In genomic region chr18:5787936-5788335, GRCh38 we compare ENCODE assay signal across 19 cellular contexts.
"Had no signal": no experiment of that assay in that cellular context is flagged by ENCODE, and none has a peak within 500 bp of the region (broad histone marks: within the 10 kb centered on the region; RNA-seq: fewer than 3 reads in every experiment).

No MANE protein-coding gene starts in this region.

- ATAC-seq: activated CD4-positive, CD25-positive, alpha-beta regulatory T cell treated with anti-CD3 and anti-CD28 coated beads, Interleukin-2, amount 50 U/mL, for 24 hours; right cardiac atrium had no signal

- H3K27ac Mint-ChIP-seq: activated naive CD8-positive, alpha-beta T cell treated with anti-CD3 and anti-CD28 coated beads, Interleukin-2, amount 10 ng/mL, durations not matched to agents 7 days and 5 days; brain; nephron had no signal

- H3K4me2 ChIP-seq: smooth muscle cell had no signal

- H3K27me3 ChIP-seq: colonic mucosa, esophagus squamous epithelium had no signal

- H3K27me3 Mint-ChIP-seq: activated naive CD8-positive, alpha-beta T cell treated with anti-CD3 and anti-CD28 coated beads, Interleukin-2, amount 10 ng/mL, durations not matched to agents 7 days and 5 days; brain had no signal

- H3K27ac ChIP-seq: colonic mucosa, esophagus squamous epithelium, prostate gland had no signal

- H3K4me1 ChIP-seq: colonic mucosa, esophagus squamous epithelium, prostate gland had no signal

- H3K4me3 Mint-ChIP-seq: activated naive CD8-positive, alpha-beta T cell treated with anti-CD3 and anti-CD28 coated beads, Interleukin-2, amount 10 ng/mL, durations not matched to agents 7 days and 5 days; brain; nephron had no signal

- H3K4me1 Mint-ChIP-seq: activated naive CD8-positive, alpha-beta T cell treated with anti-CD3 and anti-CD28 coated beads, Interleukin-2, amount 10 ng/mL, durations not matched to agents 7 days and 5 days; brain; nephron had no signal

- H3K36me3 ChIP-seq: colonic mucosa, esophagus squamous epithelium, prostate gland had no signal

- DNase-seq: activated CD4-positive, alpha-beta T cell treated with anti-CD3 and anti-CD28 coated beads, Interleukin-2, amount 50 U/mL, for 1 hour; activated naive CD4-positive, alpha-beta T cell; activated naive CD8-positive, alpha-beta T cell treated with anti-CD3 and anti-CD28 coated beads, Interleukin-2, amount 10 ng/mL, durations not matched to agents 7 days and 5 days; central memory CD4-positive, alpha-beta T cell; colonic mucosa; esophagus squamous epithelium; hypothalamus; occipital lobe; right cardiac atrium; stimulated activated CD4-positive, alpha-beta T cell treated with anti-CD3 and anti-CD28 coated beads, Interleukin-4, amount 100 ng/mL, for 4 hours; stimulated activated CD8-positive, alpha-beta memory T cell treated with anti-CD3 and anti-CD28 coated beads, Interleukin-4, amount 100 ng/mL, for 48 hours; stimulated activated naive CD4-positive, alpha-beta T cell treated with Interleukin-2 at 50 U/mL for 16 hours; T-helper 9 cell; trophoblast cell had no signal

- H3K4me3 ChIP-seq: colonic mucosa, esophagus squamous epithelium, prostate gland, smooth muscle cell had no signal

- H3K9me3 ChIP-seq: colonic mucosa, esophagus squamous epithelium, prostate gland had no signal
